In genomic region chr2:116842164-116842563, GRCh38 we compare ENCODE assay signal across 26 cellular contexts.
"Had no signal": no experiment of that assay in that cellular context is flagged by ENCODE, and none has a peak within 500 bp of the region (broad histone marks: within the 10 kb centered on the region; RNA-seq: fewer than 3 reads in every experiment).

No MANE protein-coding gene starts in this region.

- H3K27me3 ChIP-seq: stomach, suprapubic skin, testis, thyroid gland, tibial artery, tibial nerve, transverse colon, upper lobe of left lung, uterus, vagina had no signal

- H3K27ac ChIP-seq: stomach, suprapubic skin, testis, thoracic aorta, thyroid gland, tibial artery, tibial nerve, transverse colon, upper lobe of left lung, uterus, vagina had no signal

- H3K36me3 ChIP-seq: stomach, suprapubic skin, thoracic aorta, thyroid gland, tibial artery, tibial nerve, transverse colon, upper lobe of left lung, uterus, vagina had no signal

- ATAC-seq: stimulated activated effector memory CD8-positive, alpha-beta T cell treated with anti-CD3 and anti-CD28 coated beads, Interleukin-12 subunit alpha, Interleukin-12 subunit beta, amount 100 ng/mL, for 72 hours; stimulated activated memory B cell treated with anti-CD40 and anti-IgM and Interleukin-4, amounts not matched to agents 10 μg/mL and 1 μg/mL and 100 μg/mL, for 72 hours; stimulated activated naive B cell treated with anti-CD40 and anti-IgM and Interleukin-4, amounts not matched to agents 10 μg/mL and 1 μg/mL and 100 μg/mL, for 72 hours; stimulated activated naive CD8-positive, alpha-beta T cell treated with anti-CD3 and anti-CD28 coated beads, Interleukin-15, amount 100 ng/mL, for 72 hours; stimulated activated naive CD8-positive, alpha-beta T cell treated with anti-CD3 and anti-CD28 coated beads, Interleukin-15, Interleukin-2, amounts not matched to agents 100 U/mL and 50 U/mL, for 24 hours had no signal

- H3K4me1 ChIP-seq: stomach, suprapubic skin, testis, thyroid gland, tibial artery, tibial nerve, transverse colon, upper lobe of left lung, uterus, vagina had no signal

- H3K4me3 ChIP-seq: stomach, suprapubic skin, testis, thoracic aorta, thyroid gland, tibial artery, tibial nerve, transverse colon, upper lobe of left lung, uterus, vagina had no signal

- DNase-seq: stimulated activated CD4-positive, alpha-beta T cell treated with anti-CD3 and anti-CD28 coated beads, Interleukin-2, amount 100 ng/mL, for 48 hours; stimulated activated CD4-positive, alpha-beta T cell treated with anti-CD3 and anti-CD28 coated beads, Interleukin-4, amount 100 ng/mL, for 1 hour; stimulated activated CD4-positive, alpha-beta T cell treated with anti-CD3 and anti-CD28 coated beads, Interleukin-4, amount 100 ng/mL, for 24 hours; stimulated activated CD4-positive, alpha-beta T cell treated with anti-CD3 and anti-CD28 coated beads, Interleukin-4, amount 100 ng/mL, for 4 hours; stimulated activated CD8-positive, alpha-beta memory T cell treated with anti-CD3 and anti-CD28 coated beads, Interleukin-4, amount 100 ng/mL, for 48 hours; stimulated activated naive B cell treated with anti-CD40 and anti-IgM and Interleukin-4, amounts not matched to agents 10 μg/mL and 1 μg/mL and 100 μg/mL, for 72 hours; stimulated activated naive CD4-positive, alpha-beta T cell; stimulated activated naive CD4-positive, alpha-beta T cell treated with Interleukin-2 at 50 U/mL for 16 hours; stimulated activated naive CD8-positive, alpha-beta T cell treated with anti-CD3 and anti-CD28 coated beads, Interleukin-15, amount 100 ng/mL, for 72 hours; stimulated activated naive CD8-positive, alpha-beta T cell treated with anti-CD3 and anti-CD28 coated beads, Interleukin-15, Interleukin-2, amounts not matched to agents 100 U/mL and 50 U/mL, for 24 hours; stomach; substantia nigra; testis; thyroid gland; tibial artery; transverse colon; trophoblast cell; uterus had no signal

- H3K9me3 ChIP-seq: testis, thoracic aorta, thyroid gland, tibial artery, upper lobe of left lung, uterus, vagina had no signal

- FAIRE-seq: urothelium cell line had no signal
